ENCODE assay signal across 9 cellular contexts in the genomic region with DNA sequence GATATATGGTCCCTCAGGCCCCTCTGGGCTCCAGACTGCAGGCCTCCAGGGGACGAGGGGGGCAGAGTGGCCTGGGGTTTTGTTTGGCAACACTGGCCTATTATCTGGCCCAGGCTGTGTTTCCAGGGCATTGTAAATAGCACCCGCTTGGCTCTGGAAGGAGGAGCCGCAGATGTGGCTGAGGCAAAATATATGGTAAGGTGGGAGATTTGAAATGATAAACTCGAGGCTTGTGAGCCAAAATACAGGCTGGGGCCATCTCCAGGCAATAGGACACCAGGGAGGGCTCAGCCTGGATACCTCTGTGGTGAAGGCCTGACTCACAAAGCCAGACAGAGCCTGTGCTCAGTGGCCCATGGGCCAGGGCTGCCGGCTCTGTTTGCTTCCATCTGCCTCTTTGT. TPM values are rescaled to one million over a fixed set of nuclear protein-coding genes. Genes with fewer than 3 reads are reported as not detected.
DNase-seq lines count a peak whose midpoint lies in the region; ATAC-seq and TF ChIP-seq lines count a peak whose summit lies in the region.
"Had no signal": no experiment of that assay in that cellular context is flagged by ENCODE, and none has a peak within 500 bp of the region (broad histone marks: within the 10 kb centered on the region; RNA-seq: fewer than 3 reads in every experiment).

No MANE protein-coding gene starts in this region.

- H3K9me3 ChIP-seq in BE2C (no peaks in the 10 kb centered on the region), trophoblast cell (ENCODE audit: insufficient read depth, low read depth, low read length) (no peaks in the 10 kb centered on the region)

- H3K27me3 ChIP-seq in BE2C, result no peaks in the 10 kb centered on the region
- no peaks in the 10 kb centered on the region for H3K27me3 ChIP-seq in trophoblast cell (ENCODE audit: insufficient read depth, low read length)

- H3K9ac ChIP-seq in trophoblast cell (ENCODE audit: low read length), result no peak overlapping the region

- H3K79me2 ChIP-seq in trophoblast cell (ENCODE audit: control insufficient read depth, insufficient read depth, low read length, poor library complexity), result peaks cover 12% of the 10 kb centered on the region

- no peak overlapping the region for H3K4ac ChIP-seq in trophoblast cell (ENCODE audit: low read depth, low read length)

- no peak for ATAC-seq in GM18505 (IDR thresholded peaks at IDR 0.05; ENCODE audit: unreplicated experiment)

- TF ChIP-seq POLR2A in GM18505 (IDR thresholded peaks at IDR 0.05; ENCODE audit: borderline replicate concordance, extremely low read depth, insufficient read depth, insufficient read length), result no peak

- H3K4me1 ChIP-seq in BE2C (peaks cover 34% of the 10 kb centered on the region), trophoblast cell (ENCODE audit: control insufficient read depth in 1 of 2, insufficient read depth in 2 of 2, low read length in 2 of 2) (peaks cover 29 to 41% of the 10 kb centered on the region in 2 experiments)

- H3K4me3 ChIP-seq in BE2C (ENCODE audit: low read depth, low read length) (no peak overlapping the region), fibroblast of mammary gland (ENCODE audit: control insufficient read depth, low read depth, low read length) (no peak overlapping the region), trophoblast cell (ENCODE audit: low read depth, low read length) (no peak overlapping the region)

- H2AK5ac ChIP-seq in trophoblast cell (ENCODE audit: low read length), result no peak overlapping the region

- H2BK5ac ChIP-seq in trophoblast cell (ENCODE audit: low read depth, low read length, poor library complexity), result no peak overlapping the region

- no peak overlapping the region for H3K27ac ChIP-seq in trophoblast cell (ENCODE audit: low read depth, low read length)

- no peak overlapping the region for H3K18ac ChIP-seq in trophoblast cell (ENCODE audit: low read length)

- peak overlapping the region; percentile 7 for H4K8ac ChIP-seq in trophoblast cell (ENCODE audit: low read depth, low read length)

- H3K79me1 ChIP-seq in trophoblast cell (ENCODE audit: low read length), result no peaks in the 10 kb centered on the region

- no peak overlapping the region for H3K14ac ChIP-seq in trophoblast cell (ENCODE audit: low read length)

- no peak overlapping the region for H2BK12ac ChIP-seq in trophoblast cell (ENCODE audit: low read length)

- H3K23ac ChIP-seq in trophoblast cell (ENCODE audit: low read length), result no peak overlapping the region

- no peak overlapping the region for H4K91ac ChIP-seq in trophoblast cell (ENCODE audit: low read depth, low read length)

- H3K4me2 ChIP-seq in trophoblast cell (ENCODE audit: low read length), result no peak overlapping the region

- no peak overlapping the region for H2BK120ac ChIP-seq in trophoblast cell (ENCODE audit: insufficient read depth, low read length, poor library complexity)

- peak overlapping the region; percentile 18 for H2AFZ ChIP-seq in trophoblast cell (ENCODE audit: insufficient read depth, low read length, poor library complexity)

- DNase-seq in BE2C, result peak; percentile 83
- peak; percentile 78 for DNase-seq in NCI-H69 (lab: John Stamatoyannopoulos, UW)
- DNase-seq in fibroblast of mammary gland (ENCODE audit: low read depth), result peak; percentile 62
- no peak for DNase-seq in trophoblast cell
- no peak for DNase-seq in NCI-H1092 (lab: John Stamatoyannopoulos, UW)
- no peak for DNase-seq in middle frontal gyrus (ENCODE audit: extremely low spot score, low spot score)
- DNase-seq in NOMO-1 treated with DMSO at 0.1 percent for 48 hours (lab: John Stamatoyannopoulos, UW; ENCODE audit: unreplicated experiment), result no peak
- DNase-seq: NCI-H510A treated with DMSO at 0.1 percent for 48 hours had no signal

- H3K36me3 ChIP-seq in BE2C (no peaks in the 10 kb centered on the region), trophoblast cell (ENCODE audit: control insufficient read depth in 1 of 2, insufficient read depth in 2 of 2, low read length in 2 of 2) (peaks cover 0 to 6% of the 10 kb centered on the region in 2 experiments)

- WGBS in trophoblast cell (ENCODE audit: extremely low coverage, insufficient coverage, insufficient read length), result no CpG with 5 or more reads among the region's 5 CpGs

- TF ChIP-seq CTCF in BE2C (IDR thresholded peaks at IDR 0.05; ENCODE audit: low read depth, low read length) (no peak), fibroblast of mammary gland (conservative IDR thresholded peaks at IDR 0.05; ENCODE audit: control insufficient read depth, insufficient read depth, low read depth, low read length) (no peak)

- no peak overlapping the region for H4K12ac ChIP-seq in trophoblast cell (ENCODE audit: low read depth, low read length)

RNA-seq across cellular contexts. Expression of gene NAV1, which starts 14.0 kb away (rescaled TPM):
- polyA plus RNA-seq in BE2C (2012; ENCODE audit: insufficient read depth, insufficient read length, low read depth), result 41.3 TPM
- 38.9 and 40.5 TPM in 2 replicates for polyA plus RNA-seq in trophoblast cell (2013)

RNA-seq across cellular contexts. Expression of gene CSRP1, which starts 46.0 kb away (rescaled TPM):
- polyA plus RNA-seq in BE2C (2012; ENCODE audit: insufficient read depth, insufficient read length, low read depth), result 78.3 TPM
- 326 and 348 TPM in 2 replicates for polyA plus RNA-seq in trophoblast cell (2013)

Comparison
In these comparisons a context has a peak if more than half of its experiments do, and no peak if none do; other contexts are left out.
1. DNase-seq: peak in BE2C (single experiment), NCI-H69 (single experiment) and fibroblast of mammary gland (single experiment); none in trophoblast cell (0 of 2), NCI-H1092 (single experiment), middle frontal gyrus (single experiment) and NOMO-1 treated with DMSO at 0.1 percent for 48 hours (single experiment).